In genomic region chr12:112112423-112113132, GRCh38 we compare ENCODE assay signal across 2 cellular contexts.
TF ChIP-seq lines count a peak whose summit lies in the region.

No MANE protein-coding gene starts in this region.

TF ChIP-seq in H1, 55 proteins besides CTCF, POLR2A, EP300 and RAD21 (continued from another document):
- 0 out of 2 replicates have a peak, but pooled peaks have one; percentile 19 for TF ChIP-seq SP1 (IDR thresholded peaks at IDR 0.05; ENCODE audit: low read depth, low read length)

TF ChIP-seq in SK-N-SH treated with all-trans-retinoic acid at 6 μM for 48 hours, 23 proteins besides CTCF, POLR2A, EP300 and RAD21 (continued from another document):
- TF ChIP-seq TSHZ2 (CRISPR knock-in tag; IDR thresholded peaks at IDR 0.05) (no peak), ZFP30 (CRISPR knock-in tag; IDR thresholded peaks at IDR 0.05) (no peak), TOX (CRISPR knock-in tag; IDR thresholded peaks at IDR 0.05; ENCODE audit: borderline replicate concordance) (no peak), POU6F1 (CRISPR knock-in tag; IDR thresholded peaks at IDR 0.05; ENCODE audit: borderline replicate concordance, low read depth) (no peak), CSDC2 (CRISPR knock-in tag; IDR thresholded peaks at IDR 0.05) (no peak), ARNTL (CRISPR knock-in tag; IDR thresholded peaks at IDR 0.05; ENCODE audit: borderline replicate concordance, low read depth) (no peak), RARB (CRISPR knock-in tag; IDR thresholded peaks at IDR 0.05) (no peak), ZNF565 (CRISPR knock-in tag; conservative IDR thresholded peaks at IDR 0.05; ENCODE audit: low read depth) (no peak), ZNF70 (CRISPR knock-in tag; IDR thresholded peaks at IDR 0.05) (no peak), PATZ1 (CRISPR knock-in tag; IDR thresholded peaks at IDR 0.05; ENCODE audit: borderline replicate concordance) (no peak), ZNF8 (CRISPR knock-in tag; IDR thresholded peaks at IDR 0.05) (no peak), BACH2 (CRISPR knock-in tag; IDR thresholded peaks at IDR 0.05; ENCODE audit: borderline replicate concordance) (no peak), ZC3H10 (CRISPR knock-in tag; IDR thresholded peaks at IDR 0.05) (no peak), CREB5 (CRISPR knock-in tag; IDR thresholded peaks at IDR 0.05; ENCODE audit: low read depth) (no peak)
